ENCODE assay signal across 19 cellular contexts in genomic region chr6:2416128-2416712, GRCh38.
A peak's percentile ranks its signal among the peaks of the same experiment; 100 is the strongest.
DNase-seq lines count a peak whose midpoint lies in the region; ATAC-seq and TF ChIP-seq lines count a peak whose summit lies in the region.
"Had no signal": no experiment of that assay in that cellular context is flagged by ENCODE, and none has a peak within 500 bp of the region (broad histone marks: within the 10 kb centered on the region; RNA-seq: fewer than 3 reads in every experiment).

No MANE protein-coding gene starts in this region.

- H3K27me3 ChIP-seq in hepatocyte: no peaks in the 10 kb centered on the region
- H3K27me3 ChIP-seq: BE2C; BLaER1 treated with 17β-estradiol and CSF1 and Interleukin-3, amounts not matched to agents 10 nM and 100 nM had no signal

- no peaks in the 10 kb centered on the region for H3K9me2 ChIP-seq in hepatocyte (replicated peaks; ENCODE audit: insufficient read depth)

- no peaks in the 10 kb centered on the region for H3K79me2 ChIP-seq in hepatocyte

- no peaks in the 10 kb centered on the region for H3K27me3 Mint-ChIP-seq in activated CD8-positive, alpha-beta T cell treated with anti-CD3 and anti-CD28 coated beads for 36 hours
- no peaks in the 10 kb centered on the region for H3K27me3 Mint-ChIP-seq in activated CD8-positive, alpha-beta T cell treated with anti-CD3 and anti-CD28 coated beads, Interleukin-2, amount 10 ng/mL, durations not matched to agents 7 days and 5 days (ENCODE audit: low read depth)
- no peaks in the 10 kb centered on the region for H3K27me3 Mint-ChIP-seq in nephron progenitor cell (ENCODE audit: low read depth, poor library complexity)
- no peaks in the 10 kb centered on the region for H3K27me3 Mint-ChIP-seq in stimulated activated memory B cell treated with anti-CD40 and anti-IgM and Interleukin-4, amounts not matched to agents 10 μg/mL and 1 μg/mL and 100 μg/mL, for 72 hours
- H3K27me3 Mint-ChIP-seq: CD4-positive, alpha-beta T cell had no signal

- no peak for ATAC-seq in activated CD8-positive, alpha-beta T cell treated with anti-CD3 and anti-CD28 coated beads for 36 hours
- ATAC-seq in activated CD8-positive, alpha-beta T cell treated with anti-CD3 and anti-CD28 coated beads, Interleukin-2, amount 10 ng/mL, durations not matched to agents 7 days and 5 days: no peak
- ATAC-seq in stimulated activated memory B cell treated with anti-CD40 and anti-IgM and Interleukin-4, amounts not matched to agents 10 μg/mL and 1 μg/mL and 100 μg/mL, for 72 hours: no peak

- H3K4me1 Mint-ChIP-seq in activated CD8-positive, alpha-beta T cell treated with anti-CD3 and anti-CD28 coated beads for 36 hours (ENCODE audit: low read depth): no peaks in the 10 kb centered on the region
- no peaks in the 10 kb centered on the region for H3K4me1 Mint-ChIP-seq in activated CD8-positive, alpha-beta T cell treated with anti-CD3 and anti-CD28 coated beads, Interleukin-2, amount 10 ng/mL, durations not matched to agents 7 days and 5 days (ENCODE audit: low read depth)
- H3K4me1 Mint-ChIP-seq in nephron progenitor cell: no peaks in the 10 kb centered on the region
- H3K4me1 Mint-ChIP-seq in stimulated activated memory B cell treated with anti-CD40 and anti-IgM and Interleukin-4, amounts not matched to agents 10 μg/mL and 1 μg/mL and 100 μg/mL, for 72 hours: no peaks in the 10 kb centered on the region

- WGBS in hepatocyte (ENCODE audit: low lambda C conversion rate, missing lambda C conversion rate): 90% methylated on average over 1 of the region's 1 CpG

- no peaks in the 10 kb centered on the region for H3K4me1 ChIP-seq in HEK293 (ENCODE audit: control insufficient read depth, insufficient read depth, low read length)
- H3K4me1 ChIP-seq in hepatocyte (ENCODE audit: insufficient read depth): no peaks in the 10 kb centered on the region
- H3K4me1 ChIP-seq: BE2C; BLaER1 treated with 17β-estradiol and CSF1 and Interleukin-3, amounts not matched to agents 10 nM and 100 nM had no signal

- intact Hi-C loops in activated CD8-positive, alpha-beta T cell treated with anti-CD3 and anti-CD28 coated beads for 36 hours (cut with micrococcal nuclease): no loop called here

- no peak for DNase-seq in activated CD8-positive, alpha-beta T cell treated with anti-CD3 and anti-CD28 coated beads for 36 hours
- DNase-seq in activated CD8-positive, alpha-beta T cell treated with anti-CD3 and anti-CD28 coated beads, Interleukin-2, amount 10 ng/mL, durations not matched to agents 7 days and 5 days: no peak
- DNase-seq in nephron progenitor cell (no peak), hepatocyte (ENCODE audit: low spot score) (no peak)
- DNase-seq: BE2C; Calu3; CD4-positive, alpha-beta T cell; COR-L47; DMS53; DMS79 treated with DMSO at 0.1 percent for 48 hours; GF-D8; GM23248; H7; HCEC 1CT had no signal

- no peak overlapping the region for H2AFZ ChIP-seq in hepatocyte
- H2AFZ ChIP-seq: GM23248 had no signal

- TF ChIP-seq CTCF in activated CD8-positive, alpha-beta T cell treated with anti-CD3 and anti-CD28 coated beads for 36 hours (IDR thresholded peaks at IDR 0.05): peak; percentile 8
- TF ChIP-seq CTCF in HEK293 (tag by site-specific recombination; IDR thresholded peaks at IDR 0.05): no peak
- no peak for TF ChIP-seq CTCF in nephron progenitor cell (IDR thresholded peaks at IDR 0.05)
- TF ChIP-seq CTCF in hepatocyte (IDR thresholded peaks at IDR 0.05; ENCODE audit: poor library complexity): no peak

- H3K36me3 Mint-ChIP-seq in activated CD8-positive, alpha-beta T cell treated with anti-CD3 and anti-CD28 coated beads for 36 hours (ENCODE audit: low read depth): no peaks in the 10 kb centered on the region
- no peaks in the 10 kb centered on the region for H3K36me3 Mint-ChIP-seq in activated CD8-positive, alpha-beta T cell treated with anti-CD3 and anti-CD28 coated beads, Interleukin-2, amount 10 ng/mL, durations not matched to agents 7 days and 5 days (ENCODE audit: low read depth)
- H3K36me3 Mint-ChIP-seq in nephron progenitor cell (ENCODE audit: low read depth): no peaks in the 10 kb centered on the region
- peaks cover 6% of the 10 kb centered on the region for H3K36me3 Mint-ChIP-seq in stimulated activated memory B cell treated with anti-CD40 and anti-IgM and Interleukin-4, amounts not matched to agents 10 μg/mL and 1 μg/mL and 100 μg/mL, for 72 hours
- H3K36me3 Mint-ChIP-seq: CD14-positive monocyte had no signal

- H3K9me3 ChIP-seq in HEK293 (ENCODE audit: control insufficient read depth, insufficient read depth, low read depth, low read length) (no peaks in the 10 kb centered on the region), hepatocyte (ENCODE audit: low read depth) (no peaks in the 10 kb centered on the region)
- H3K9me3 ChIP-seq: BE2C had no signal

- H3K27ac ChIP-seq in HEK293 (ENCODE audit: extremely low read depth, low read depth, low read length): no peak overlapping the region
- H3K27ac ChIP-seq in hepatocyte: no peak overlapping the region
- H3K27ac ChIP-seq: 22Rv1; BLaER1 treated with 17β-estradiol and CSF1 and Interleukin-3, amounts not matched to agents 10 nM and 100 nM; GM23248 had no signal

- H3K4me3 ChIP-seq in HEK293 (ENCODE audit: low read depth, low read length) (no peak overlapping the region), hepatocyte (no peak overlapping the region)
- H3K4me3 ChIP-seq: BLaER1 treated with 17β-estradiol and CSF1 and Interleukin-3, amounts not matched to agents 10 nM and 100 nM; GM23248 had no signal

- POLR2A ChIA-PET in activated CD8-positive, alpha-beta T cell treated with anti-CD3 and anti-CD28 coated beads for 36 hours (lab: Charles Lee): no interaction called here
- POLR2A ChIA-PET in activated CD8-positive, alpha-beta T cell treated with anti-CD3 and anti-CD28 coated beads, Interleukin-2, amount 10 ng/mL, durations not matched to agents 7 days and 5 days (lab: Charles Lee): no interaction called here
- POLR2A ChIA-PET in HEK293 (lab: Yijun Ruan, JAX): interaction anchor here (0.5 kb wide), 1 partner anchor 691 kb away, joined by 4 read pairs; no protein-coding TSS in a partner anchor

- CTCF ChIA-PET in activated CD8-positive, alpha-beta T cell treated with anti-CD3 and anti-CD28 coated beads for 36 hours (lab: Charles Lee): no interaction called here
- CTCF ChIA-PET in activated CD8-positive, alpha-beta T cell treated with anti-CD3 and anti-CD28 coated beads, Interleukin-2, amount 10 ng/mL, durations not matched to agents 7 days and 5 days (lab: Charles Lee): no interaction called here
- CTCF ChIA-PET in HEK293 (lab: Yijun Ruan, JAX): interaction anchor here (1.7 kb wide), 1 partner anchor 218 kb away, joined by 5 read pairs; no protein-coding TSS in a partner anchor

- H3K9me3 Mint-ChIP-seq in activated CD8-positive, alpha-beta T cell treated with anti-CD3 and anti-CD28 coated beads for 36 hours: no peaks in the 10 kb centered on the region
- no peaks in the 10 kb centered on the region for H3K9me3 Mint-ChIP-seq in activated CD8-positive, alpha-beta T cell treated with anti-CD3 and anti-CD28 coated beads, Interleukin-2, amount 10 ng/mL, durations not matched to agents 7 days and 5 days (ENCODE audit: insufficient read depth)
- H3K9me3 Mint-ChIP-seq in nephron progenitor cell: peaks cover 6% of the 10 kb centered on the region
- peaks cover 6% of the 10 kb centered on the region for H3K9me3 Mint-ChIP-seq in stimulated activated memory B cell treated with anti-CD40 and anti-IgM and Interleukin-4, amounts not matched to agents 10 μg/mL and 1 μg/mL and 100 μg/mL, for 72 hours
- H3K9me3 Mint-ChIP-seq: CD4-positive, alpha-beta T cell had no signal

- H3K4me3 Mint-ChIP-seq in activated CD8-positive, alpha-beta T cell treated with anti-CD3 and anti-CD28 coated beads for 36 hours: no peak overlapping the region
- no peak overlapping the region for H3K4me3 Mint-ChIP-seq in activated CD8-positive, alpha-beta T cell treated with anti-CD3 and anti-CD28 coated beads, Interleukin-2, amount 10 ng/mL, durations not matched to agents 7 days and 5 days
- H3K4me3 Mint-ChIP-seq in nephron progenitor cell: no peak overlapping the region
- H3K4me3 Mint-ChIP-seq in stimulated activated memory B cell treated with anti-CD40 and anti-IgM and Interleukin-4, amounts not matched to agents 10 μg/mL and 1 μg/mL and 100 μg/mL, for 72 hours: no peak overlapping the region
- H3K4me3 Mint-ChIP-seq: CD14-positive monocyte; CD4-positive, alpha-beta T cell had no signal

- H3K36me3 ChIP-seq in HEK293 (ENCODE audit: control insufficient read depth in 2 of 2, insufficient read depth in 1 of 2, low read length in 2 of 2) (no peaks in the 10 kb centered on the region), hepatocyte (replicated peaks; ENCODE audit: insufficient read depth, low read depth) (no peaks in the 10 kb centered on the region)
- H3K36me3 ChIP-seq: BE2C; BLaER1 treated with 17β-estradiol and CSF1 and Interleukin-3, amounts not matched to agents 10 nM and 100 nM had no signal

- no peaks in the 10 kb centered on the region for H4K20me1 ChIP-seq in hepatocyte (ENCODE audit: insufficient read depth, poor library complexity, severe bottlenecking)
- H4K20me1 ChIP-seq: BLaER1 treated with 17β-estradiol and CSF1 and Interleukin-3, amounts not matched to agents 10 nM and 100 nM had no signal

- no peak overlapping the region for H3K4me2 ChIP-seq in hepatocyte
- H3K4me2 ChIP-seq: BLaER1 treated with 17β-estradiol and CSF1 and Interleukin-3, amounts not matched to agents 10 nM and 100 nM had no signal

- H3K27ac Mint-ChIP-seq in activated CD8-positive, alpha-beta T cell treated with anti-CD3 and anti-CD28 coated beads for 36 hours: no peak overlapping the region
- H3K27ac Mint-ChIP-seq in activated CD8-positive, alpha-beta T cell treated with anti-CD3 and anti-CD28 coated beads, Interleukin-2, amount 10 ng/mL, durations not matched to agents 7 days and 5 days: no peak overlapping the region
- peak overlapping the region; percentile 77 for H3K27ac Mint-ChIP-seq in nephron progenitor cell
- no peak overlapping the region for H3K27ac Mint-ChIP-seq in stimulated activated memory B cell treated with anti-CD40 and anti-IgM and Interleukin-4, amounts not matched to agents 10 μg/mL and 1 μg/mL and 100 μg/mL, for 72 hours
- H3K27ac Mint-ChIP-seq: CD4-positive, alpha-beta T cell had no signal

TF ChIP-seq in HEK293, 187 proteins besides CTCF, POLR2A, EP300 and RAD21 (continues in another document):
- TF ChIP-seq ZNF776 (tag by site-specific recombination; IDR thresholded peaks at IDR 0.05; ENCODE audit: borderline replicate concordance) (peak; percentile 76; the same call in 1 of the 2 replicates), FEZF1 (tag by site-specific recombination; IDR thresholded peaks at IDR 0.05) (no peak), ZNF501 (tag by site-specific recombination; IDR thresholded peaks at IDR 0.05) (no peak), ZSCAN30 (tag by site-specific recombination; IDR thresholded peaks at IDR 0.05) (no peak), ZXDB (tag by site-specific recombination; IDR thresholded peaks at IDR 0.05) (no peak)
